Comparison of ENCODE assay signal across 8 cellular contexts in the genomic region with DNA sequence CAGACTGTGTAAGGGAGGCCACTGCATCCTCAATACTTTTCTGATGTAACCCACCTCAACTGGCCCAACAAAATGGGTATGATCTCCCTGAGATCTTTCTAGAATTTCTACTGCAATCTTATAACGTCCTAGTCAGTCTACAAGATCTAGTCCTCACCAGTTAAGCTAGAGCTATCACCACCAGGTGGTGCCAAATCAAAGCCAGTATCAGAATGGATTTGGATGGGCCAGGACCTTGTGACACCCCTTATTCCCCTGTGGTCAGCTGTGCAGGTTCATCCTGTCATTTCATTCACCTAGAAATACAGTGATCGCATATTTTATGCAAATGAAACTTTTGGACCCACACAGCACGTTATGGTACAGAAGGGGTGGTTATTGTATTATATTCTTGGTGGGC.
DNase-seq lines count a peak whose midpoint lies in the region; TF ChIP-seq lines count a peak whose summit lies in the region.

No MANE protein-coding gene starts in this region.

- POLR2A ChIA-PET in HEK293T (lab: Yijun Ruan, JAX): no interaction called here
- POLR2A ChIA-PET in RWPE1 (lab: Yijun Ruan, JAX; ENCODE audit: low non-redundant PET): no interaction called here

- H2BK5ac ChIP-seq in neuronal stem cell (ENCODE audit: low read length): no peak overlapping the region

- H4K8ac ChIP-seq in neuronal stem cell (ENCODE audit: low read depth, low read length): no peak overlapping the region

- DNase-seq in NCI-H524 (lab: John Stamatoyannopoulos, UW) (peak; percentile 23 to 57), NCI-H524 treated with DMSO at 0.1 percent for 48 hours (lab: John Stamatoyannopoulos, UW) (no peak), HEK293T (ENCODE audit: extremely low spot score) (peak; percentile 45), RWPE1 (ENCODE audit: low spot score) (peak; percentile 25), epithelial cell of esophagus (ENCODE audit: low read depth) (peak; percentile 63), neuronal stem cell (ENCODE audit: low spot score) (peak; percentile 20), tibial artery (no peak), NCI-H446 treated with DMSO at 0.1 percent for 48 hours (lab: John Stamatoyannopoulos, UW) (no peak)

- H3K14ac ChIP-seq in neuronal stem cell (ENCODE audit: low read length): no peak overlapping the region

- intact Hi-C loops in tibial artery (cut with DNase I; ENCODE audit: low total_unique reads): no loop called here

- no peak overlapping the region for H2BK12ac ChIP-seq in neuronal stem cell (ENCODE audit: low read length)

- no peak overlapping the region for H4K91ac ChIP-seq in neuronal stem cell (ENCODE audit: low read depth, low read length, poor library complexity)

- H3K27me3 ChIP-seq in neuronal stem cell (ENCODE audit: control insufficient read depth in 3 of 3, insufficient read depth in 3 of 3, low read depth in 1 of 3, low read length in 3 of 3): no peaks in the 10 kb centered on the region
- H3K27me3 ChIP-seq in tibial artery: no peaks in the 10 kb centered on the region

- H3K36me3 ChIP-seq in neuronal stem cell (replicated peaks in 1 of 2; ENCODE audit: control insufficient read depth in 2 of 2, insufficient read depth in 2 of 2, low read length in 2 of 2) (peaks cover 0 to 5% of the 10 kb centered on the region in 2 donors), tibial artery (no peaks in the 10 kb centered on the region)

- no CpG with 5 or more reads among the region's 3 CpGs for WGBS in neuronal stem cell (ENCODE audit: extremely low coverage in 2 of 2, insufficient read length in 2 of 2, insufficient replicate concordance in 1 of 2), 2 donors

- no peak overlapping the region for H2AFZ ChIP-seq in neuronal stem cell (ENCODE audit: low read length)

- CTCF ChIA-PET in HEK293T (lab: Yijun Ruan, JAX): no interaction called here
- CTCF ChIA-PET in RWPE1 (lab: Yijun Ruan, JAX): interaction anchor here (0.6 to 1.5 kb wide), 4 partner anchors 8 to 183 kb away, joined by 3 to 6 read pairs (median 4); no protein-coding TSS in a partner anchor

- no peak overlapping the region for H3K27ac ChIP-seq in RWPE1
- no peak overlapping the region for H3K27ac ChIP-seq in neuronal stem cell (replicated peaks; ENCODE audit: low read length)
- H3K27ac ChIP-seq in tibial artery: no peak overlapping the region

- H3K9ac ChIP-seq in neuronal stem cell (ENCODE audit: low read depth, low read length, poor library complexity): no peak overlapping the region

- H3K18ac ChIP-seq in neuronal stem cell (ENCODE audit: low read length): no peak overlapping the region

- H3K4ac ChIP-seq in neuronal stem cell (ENCODE audit: low read length): no peak overlapping the region

- no peak overlapping the region for H3K4me2 ChIP-seq in neuronal stem cell (ENCODE audit: insufficient read depth, low read length, poor library complexity, severe bottlenecking)

- H3K79me1 ChIP-seq in neuronal stem cell (ENCODE audit: low read depth, low read length): no peaks in the 10 kb centered on the region

- no peak overlapping the region for H2BK120ac ChIP-seq in neuronal stem cell (ENCODE audit: low read depth, low read length)

- H3K4me1 ChIP-seq in neuronal stem cell (ENCODE audit: control insufficient read depth in 2 of 2, insufficient read depth in 1 of 2, low read depth in 1 of 2, low read length in 2 of 2) (no peaks in the 10 kb centered on the region), tibial artery (peaks cover 0 to 10% (median 0%) of the 10 kb centered on the region in 4 donors)

- TF ChIP-seq CTCF in RWPE1 (conservative IDR thresholded peaks at IDR 0.05; ENCODE audit: low read depth): peak; percentile 49
- peak; percentile 74 for TF ChIP-seq CTCF in epithelial cell of esophagus (IDR thresholded peaks at IDR 0.05; ENCODE audit: insufficient read depth, low read depth, low read length, missing control alignments)
- peak in 1 of 2 experiments; percentile 14 for TF ChIP-seq CTCF in tibial artery (IDR thresholded peaks at IDR 0.05)

- H3K4me3 ChIP-seq in epithelial cell of esophagus (ENCODE audit: low read length): no peak overlapping the region
- no peak overlapping the region for H3K4me3 ChIP-seq in neuronal stem cell (ENCODE audit: low read length in 2 of 2)
- H3K4me3 ChIP-seq in tibial artery: no peak overlapping the region

- H2AK5ac ChIP-seq in neuronal stem cell (ENCODE audit: low read depth, low read length): no peak overlapping the region

- H3K23ac ChIP-seq in neuronal stem cell (ENCODE audit: low read depth, low read length, poor library complexity): no peak overlapping the region

- no peaks in the 10 kb centered on the region for H3K9me3 ChIP-seq in neuronal stem cell (replicated peaks in 1 of 2; ENCODE audit: control insufficient read depth in 2 of 2, insufficient read depth in 1 of 2, low read depth in 1 of 2, low read length in 2 of 2)
- no peaks in the 10 kb centered on the region for H3K9me3 ChIP-seq in tibial artery

- no peak overlapping the region for H2BK15ac ChIP-seq in neuronal stem cell (ENCODE audit: low read length)

TF ChIP-seq in HEK293T, 16 proteins besides CTCF, POLR2A, EP300 and RAD21:
- TF ChIP-seq BHLHE40 (IDR thresholded peaks at IDR 0.05; ENCODE audit: borderline replicate concordance): no peak
- no peak for TF ChIP-seq L3MBTL2 (conservative IDR thresholded peaks at IDR 0.05)
- TF ChIP-seq TARDBP (IDR thresholded peaks at IDR 0.05): no peak
- no peak for TF ChIP-seq ZNF384 (IDR thresholded peaks at IDR 0.05)
- no peak for TF ChIP-seq ARNT (IDR thresholded peaks at IDR 0.05)
- TF ChIP-seq CTBP1 (IDR thresholded peaks at IDR 0.05; ENCODE audit: borderline replicate concordance): no peak
- TF ChIP-seq LEF1 (IDR thresholded peaks at IDR 0.05; ENCODE audit: borderline replicate concordance): no peak
- no peak for TF ChIP-seq SP1 (IDR thresholded peaks at IDR 0.05)
- no peak for TF ChIP-seq FOXA1 (IDR thresholded peaks at IDR 0.05)
- no peak for TF ChIP-seq NFRKB (IDR thresholded peaks at IDR 0.05)
- no peak for TF ChIP-seq SUZ12 (IDR thresholded peaks at IDR 0.05)
- no peak for TF ChIP-seq FOXM1 (IDR thresholded peaks at IDR 0.05; ENCODE audit: borderline replicate concordance)
- no peak for TF ChIP-seq HDGF (IDR thresholded peaks at IDR 0.05; ENCODE audit: borderline replicate concordance)
- no peak for TF ChIP-seq FOXK2 (IDR thresholded peaks at IDR 0.05)
- TF ChIP-seq, protein P1, sequence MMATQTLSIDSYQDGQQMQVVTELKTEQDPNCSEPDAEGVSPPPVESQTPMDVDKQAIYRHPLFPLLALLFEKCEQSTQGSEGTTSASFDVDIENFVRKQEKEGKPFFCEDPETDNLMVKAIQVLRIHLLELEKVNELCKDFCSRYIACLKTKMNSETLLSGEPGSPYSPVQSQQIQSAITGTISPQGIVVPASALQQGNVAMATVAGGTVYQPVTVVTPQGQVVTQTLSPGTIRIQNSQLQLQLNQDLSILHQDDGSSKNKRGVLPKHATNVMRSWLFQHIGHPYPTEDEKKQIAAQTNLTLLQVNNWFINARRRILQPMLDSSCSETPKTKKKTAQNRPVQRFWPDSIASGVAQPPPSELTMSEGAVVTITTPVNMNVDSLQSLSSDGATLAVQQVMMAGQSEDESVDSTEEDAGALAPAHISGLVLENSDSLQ (IDR thresholded peaks at IDR 0.05): no peak
- TF ChIP-seq ELF4 (IDR thresholded peaks at IDR 0.05): no peak

Comparison
In these comparisons a context has a peak if more than half of its experiments do, and no peak if none do; other contexts are left out.
1. DNase-seq: peak in NCI-H524 (2 of 2), HEK293T (single experiment), RWPE1 (single experiment), epithelial cell of esophagus (single experiment) and neuronal stem cell (single experiment); none in NCI-H524 treated with DMSO at 0.1 percent for 48 hours (single experiment), tibial artery (0 of 2) and NCI-H446 treated with DMSO at 0.1 percent for 48 hours (single experiment).